In genomic region chr15:90660996-90661325, GRCh38 we compare ENCODE assay signal across 8 cellular contexts. TPM values are rescaled to one million over a fixed set of nuclear protein-coding genes. Genes with fewer than 3 reads are reported as not detected.
DNase-seq lines count a peak whose midpoint lies in the region; ATAC-seq and TF ChIP-seq lines count a peak whose summit lies in the region.
"Not testable (repeated sequence)": the region's sequence is repeated elsewhere in the genome, so short reads cannot be mapped to it uniquely, and the experiment has no call there.

No MANE protein-coding gene starts in this region.

- TF ChIP-seq EP300 in suprapubic skin (IDR thresholded peaks at IDR 0.05), result not testable (repeated sequence)

- peaks cover 68% of the 10 kb centered on the region for H3K4me1 ChIP-seq in OCI-LY1 (ENCODE audit: insufficient read depth, low read length, severe bottlenecking)
- peaks cover 0 to 62% (median 21%) of the 10 kb centered on the region in 9 donors for H3K4me1 ChIP-seq in heart right ventricle
- H3K4me1 ChIP-seq in suprapubic skin, result peaks cover 37% of the 10 kb centered on the region

- H3K4me3 ChIP-seq in OCI-LY1 (ENCODE audit: low read depth, low read length, poor library complexity, severe bottlenecking), result peak overlapping the region; percentile 20
- not testable (repeated sequence) for H3K4me3 ChIP-seq in brain microvascular endothelial cell (ENCODE audit: low read depth, low read length)
- H3K4me3 ChIP-seq in heart right ventricle, result peak overlapping the region in 2 of 10 donors; percentile 14 to 24
- peak overlapping the region; percentile 33 for H3K4me3 ChIP-seq in suprapubic skin

- intact Hi-C loops in CD14-positive monocyte (cut with micrococcal nuclease); heart right ventricle (cut with DNase I): not testable (repeated sequence)

- 56 to 68% methylated on average over 4 of the region's 4 CpGs for WGBS in heart right ventricle, 2 donors
- 43% methylated on average over 3 of the region's 4 CpGs for WGBS in suprapubic skin

- not testable (repeated sequence) for H3K9me2 ChIP-seq in OCI-LY1 (ENCODE audit: low read depth, low read length)

- H3K4me3 Mint-ChIP-seq in CD14-positive monocyte (peak overlapping the region; percentile 51 to 83), HFFc6 (peak overlapping the region; percentile 76)
- H3K4me3 Mint-ChIP-seq in activated CD4-positive, alpha-beta memory T cell treated with anti-CD3 and anti-CD28 coated beads, Interleukin-2, amount 10 ng/mL, durations not matched to agents 7 days and 5 days, result peak overlapping the region; percentile 67

- not testable (repeated sequence) for H3K9me3 ChIP-seq in OCI-LY1 (ENCODE audit: low read length); heart right ventricle; suprapubic skin

- H3K4me2 ChIP-seq in OCI-LY1 (ENCODE audit: low read length), result peak overlapping the region; percentile 29

- not testable (repeated sequence) for DNase-seq in CD14-positive monocyte (ENCODE audit: low spot score); HFFc6; activated CD4-positive, alpha-beta memory T cell treated with anti-CD3 and anti-CD28 coated beads, Interleukin-2, amount 10 ng/mL, durations not matched to agents 7 days and 5 days; brain microvascular endothelial cell; heart right ventricle; omental fat pad (ENCODE audit: low spot score); suprapubic skin (ENCODE audit: low spot score in 2 of 2)

- H3K27ac ChIP-seq in OCI-LY1 (ENCODE audit: low read depth, low read length, poor library complexity, severe bottlenecking) (peak overlapping the region; percentile 63), brain microvascular endothelial cell (peak overlapping the region; percentile 51), heart right ventricle (peak overlapping the region in 9 of 10 donors; percentile 34 to 89 (median 52)), suprapubic skin (peak overlapping the region; percentile 86)

- H4K20me1 ChIP-seq in OCI-LY1 (ENCODE audit: insufficient read depth, low read length), result not testable (repeated sequence)

- H3F3A ChIP-seq in OCI-LY1 (ENCODE audit: insufficient read depth, low read length), result not testable (repeated sequence)

- H3K27me3 ChIP-seq in OCI-LY1 (ENCODE audit: insufficient read depth, low read length); brain microvascular endothelial cell (replicated peaks); heart right ventricle; suprapubic skin: not testable (repeated sequence)

- peaks cover 58% of the 10 kb centered on the region for H3K4me1 Mint-ChIP-seq in CD14-positive monocyte
- H3K4me1 Mint-ChIP-seq in HFFc6 (ENCODE audit: low read depth), result peaks cover 45% of the 10 kb centered on the region
- H3K4me1 Mint-ChIP-seq in activated CD4-positive, alpha-beta memory T cell treated with anti-CD3 and anti-CD28 coated beads, Interleukin-2, amount 10 ng/mL, durations not matched to agents 7 days and 5 days, result peaks cover 86% of the 10 kb centered on the region

- not testable (repeated sequence) for TF ChIP-seq CTCF in CD14-positive monocyte (IDR thresholded peaks at IDR 0.05); HFFc6 (IDR thresholded peaks at IDR 0.05); OCI-LY1 (IDR thresholded peaks at IDR 0.05; ENCODE audit: low read length); brain microvascular endothelial cell (IDR thresholded peaks at IDR 0.05; ENCODE audit: low read depth, low read length, missing control alignments); heart right ventricle (IDR thresholded peaks at IDR 0.05); omental fat pad (IDR thresholded peaks at IDR 0.05); suprapubic skin (IDR thresholded peaks at IDR 0.05)

- ATAC-seq in heart right ventricle, result peak in 1 of 8 donors; percentile 1
- ATAC-seq in omental fat pad (ENCODE audit: low FRiP score), result peak; percentile 9

- not testable (repeated sequence) for H3K9ac ChIP-seq in OCI-LY1 (ENCODE audit: low read length)

- H3K79me2 ChIP-seq in OCI-LY1 (ENCODE audit: insufficient read depth, low read length), result not testable (repeated sequence)

- not testable (repeated sequence) for H3K36me3 Mint-ChIP-seq in CD14-positive monocyte; HFFc6 (ENCODE audit: low read depth)
- H3K36me3 Mint-ChIP-seq in activated CD4-positive, alpha-beta memory T cell treated with anti-CD3 and anti-CD28 coated beads, Interleukin-2, amount 10 ng/mL, durations not matched to agents 7 days and 5 days (ENCODE audit: low read depth), result peaks cover 37% of the 10 kb centered on the region

- H3K9me3 Mint-ChIP-seq in CD14-positive monocyte; HFFc6; activated CD4-positive, alpha-beta memory T cell treated with anti-CD3 and anti-CD28 coated beads, Interleukin-2, amount 10 ng/mL, durations not matched to agents 7 days and 5 days: not testable (repeated sequence)

- peak in 1 of 2 donors; percentile 11 for TF ChIP-seq POLR2A in suprapubic skin (IDR thresholded peaks at IDR 0.05)

- not testable (repeated sequence) for H3K36me3 ChIP-seq in OCI-LY1 (ENCODE audit: insufficient read depth, low read length); brain microvascular endothelial cell (replicated peaks); heart right ventricle; suprapubic skin

- H3K27ac Mint-ChIP-seq in CD14-positive monocyte (peak overlapping the region; percentile 90 to 99 (median 96)), HFFc6 (peak overlapping the region; percentile 77)
- peak overlapping the region; percentile 83 for H3K27ac Mint-ChIP-seq in activated CD4-positive, alpha-beta memory T cell treated with anti-CD3 and anti-CD28 coated beads, Interleukin-2, amount 10 ng/mL, durations not matched to agents 7 days and 5 days

- CTCF ChIA-PET in activated CD4-positive, alpha-beta memory T cell treated with anti-CD3 and anti-CD28 coated beads, Interleukin-2, amount 10 ng/mL, durations not matched to agents 7 days and 5 days (lab: Charles Lee), result interaction anchor here (1.3 to 3.2 kb wide), 4 partner anchors 11 to 272 kb away, joined by 3 to 19 read pairs (median 6); no protein-coding TSS in a partner anchor

- not testable (repeated sequence) for H2AFZ ChIP-seq in OCI-LY1 (ENCODE audit: low read length)

- in situ Hi-C loops in brain microvascular endothelial cell (cut with HindIII; ENCODE audit: low pct_ligation_motif_present, low sequenced_read_pairs), result not testable (repeated sequence)

- POLR2A ChIA-PET in activated CD4-positive, alpha-beta memory T cell treated with anti-CD3 and anti-CD28 coated beads, Interleukin-2, amount 10 ng/mL, durations not matched to agents 7 days and 5 days (lab: Charles Lee), result interaction anchor here (1.0 to 4.0 kb wide), 11 partner anchors 9 to 213 kb away, joined by 3 to 26 read pairs (median 4); partner anchors contain the start of gene BLM

- not testable (repeated sequence) for H3K27me3 Mint-ChIP-seq in CD14-positive monocyte (ENCODE audit: low read depth in 3 of 3); HFFc6 (ENCODE audit: insufficient read depth)
- peaks cover 29% of the 10 kb centered on the region for H3K27me3 Mint-ChIP-seq in activated CD4-positive, alpha-beta memory T cell treated with anti-CD3 and anti-CD28 coated beads, Interleukin-2, amount 10 ng/mL, durations not matched to agents 7 days and 5 days

RNA-seq across cellular contexts. Expression of gene BLM, which starts 56.2 kb away (rescaled TPM):
- polyA plus RNA-seq in CD14-positive monocyte (1 to 10 TPM in 1 of 2 donors, under 1 TPM in 1; 0.69 to 2.3 TPM), heart right ventricle (10 to 100 TPM in 1 of 2 donors, 1 to 10 TPM in 1; 5.8 to 15.4 TPM)
- total RNA-seq in HFFc6 (2021; fragmentation: NEBNext Ultra II Directional; extraction: Animal tissue kit (Norgen Biotek cat#: 25700)), result 1 to 10 TPM; 2.8 to 7.7 (median 6.1) TPM
- total RNA-seq in activated CD4-positive, alpha-beta memory T cell treated with anti-CD3 and anti-CD28 coated beads, Interleukin-2, amount 10 ng/mL, durations not matched to agents 7 days and 5 days, result 10 to 100 TPM; 59.4 to 63.7 TPM
- total RNA-seq in heart right ventricle (10 to 100 TPM in 4 of 10 donors, 1 to 10 TPM in 6; 3.5 to 35.0 (median 7.9) TPM), omental fat pad (10 to 100 TPM in 1 of 4 donors, 1 to 10 TPM in 3; 1.7 to 13.2 (median 4.2) TPM), suprapubic skin (1 to 10 TPM in 1 of 4 donors, under 1 TPM in 3; 0.72 to 2.4 (median 0.84) TPM)
